Comparison of ENCODE assay signal across 8 cellular contexts in the genomic region with DNA sequence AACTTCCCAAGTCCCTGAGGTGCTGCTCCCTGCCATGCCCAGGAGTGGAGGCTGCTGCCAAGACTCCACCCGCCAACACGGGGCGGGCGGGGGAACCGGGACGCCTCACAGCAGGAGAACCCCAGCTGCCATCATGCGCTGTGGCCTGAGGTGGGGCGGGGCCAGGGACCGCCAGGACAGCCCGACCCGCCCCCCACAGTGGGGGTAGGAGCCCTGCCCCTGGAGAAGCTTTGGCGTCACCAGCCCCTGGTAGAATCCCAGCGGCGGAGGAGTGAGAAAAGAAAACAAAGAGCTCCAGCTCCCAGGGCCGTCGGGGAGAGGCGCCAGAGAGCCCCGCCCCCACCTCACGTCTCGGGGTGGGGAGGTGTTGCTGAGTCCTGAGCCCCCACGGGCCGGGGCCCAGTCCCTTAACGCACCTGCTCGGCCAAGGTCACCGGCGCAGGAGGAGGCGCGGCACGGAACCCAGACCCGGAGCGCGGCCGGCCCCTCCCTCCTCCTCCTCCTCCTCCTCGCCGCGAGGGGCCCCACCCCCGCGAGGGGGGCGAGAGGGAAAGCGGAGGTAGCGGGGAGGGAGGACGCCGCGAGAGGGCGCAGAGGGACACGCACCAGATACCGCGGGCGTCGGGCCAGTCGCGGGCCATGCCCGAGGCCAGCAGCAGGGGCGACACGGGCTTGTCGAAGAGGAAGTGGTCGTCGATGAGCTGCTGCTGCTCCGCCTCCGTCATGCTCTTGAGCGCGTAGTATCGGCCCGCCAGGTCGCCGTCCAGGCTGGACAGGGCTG. TPM values are rescaled to one million over a fixed set of nuclear protein-coding genes. Genes with fewer than 3 reads are reported as not detected.
DNase-seq lines count a peak whose midpoint lies in the region; ATAC-seq and TF ChIP-seq lines count a peak whose summit lies in the region.

No MANE protein-coding gene starts in this region.

- peaks cover 35% of the 10 kb centered on the region for H3K4me1 ChIP-seq in mucosa of descending colon (ENCODE audit: low read depth)

- peak; percentile 72 for DNase-seq in CMK (ENCODE audit: low read depth)
- peak; percentile 70 for DNase-seq in NCI-H774 (lab: John Stamatoyannopoulos, UW)
- DNase-seq in activated CD8-positive, alpha-beta memory T cell treated with anti-CD3 and anti-CD28 coated beads, Interleukin-2, amount 50 U/mL, for 48 hours = peak; percentile 79
- DNase-seq in epithelial cell of esophagus (ENCODE audit: low read depth) = peak; percentile 43
- DNase-seq in mucosa of descending colon = peak; percentile 86 to 91 (median 89)
- DNase-seq in stimulated activated CD8-positive, alpha-beta memory T cell treated with anti-CD3 and anti-CD28 coated beads, Interleukin-7, amount 100 ng/mL, for 4 hours (ENCODE audit: low read depth in 2 of 2) = peak; percentile 26 to 65
- DNase-seq in KG1 (lab: John Stamatoyannopoulos, UW) = no peak

- ATAC-seq in HG02642 (IDR thresholded peaks at IDR 0.05; ENCODE audit: poor library complexity, unreplicated experiment) (peak; percentile 39), mucosa of descending colon (peak; percentile 74)

- peak overlapping the region; percentile 60 for H3K4me3 ChIP-seq in epithelial cell of esophagus (ENCODE audit: low read length)
- H3K4me3 ChIP-seq in mucosa of descending colon = peak overlapping the region; percentile 52

- H3K36me3 ChIP-seq in mucosa of descending colon (ENCODE audit: low read depth) = no peaks in the 10 kb centered on the region

- intact Hi-C loops in mucosa of descending colon (cut with DNase I, micrococcal nuclease) = no loop called here

- no peaks in the 10 kb centered on the region for H3K9me3 ChIP-seq in mucosa of descending colon

- TF ChIP-seq CTCF in epithelial cell of esophagus (IDR thresholded peaks at IDR 0.05; ENCODE audit: insufficient read depth, low read depth, low read length, missing control alignments) (peak; percentile 35), mucosa of descending colon (IDR thresholded peaks at IDR 0.05) (peak; percentile 31)

RNA-seq across cellular contexts. Expression of gene CKB, which starts 1.8 kb away (rescaled TPM):
- total RNA-seq in mucosa of descending colon = 1,000 to 10,000 TPM; 1,316 to 3,346 (median 2,079) TPM

RNA-seq across cellular contexts. Expression of gene TRMT61A, which starts 8.1 kb away (rescaled TPM):
- 10 to 100 TPM; 10.2 to 23.7 (median 10.5) TPM for total RNA-seq in mucosa of descending colon

RNA-seq across cellular contexts. Expression of gene BAG5, which starts 41.6 kb away (rescaled TPM):
- total RNA-seq in mucosa of descending colon = 10 to 100 TPM; 26.1 to 29.9 (median 28.0) TPM

RNA-seq across cellular contexts. Expression of gene COA8, which starts 41.9 kb away (rescaled TPM):
- total RNA-seq in mucosa of descending colon = 10 to 100 TPM; 29.3 to 47.3 (median 36.5) TPM
